ENCODE assay signal across 1 cellular context in genomic region chr2:219512524-219513216, GRCh38.
TF ChIP-seq lines count a peak whose summit lies in the region.

No MANE protein-coding gene starts in this region.

TF ChIP-seq in HepG2, 621 proteins besides CTCF, POLR2A, EP300 and RAD21 (continues in another document):
- TF ChIP-seq ZNF703 (CRISPR knock-in tag; IDR thresholded peaks at IDR 0.05; ENCODE audit: borderline replicate concordance), result no peak
- TF ChIP-seq THAP9 (CRISPR knock-in tag; IDR thresholded peaks at IDR 0.05; ENCODE audit: borderline replicate concordance), result no peak
- TF ChIP-seq MTA3 (CRISPR knock-in tag; IDR thresholded peaks at IDR 0.05), result no peak
- TF ChIP-seq HNF4A (CRISPR knock-in tag; IDR thresholded peaks at IDR 0.05), result peak; percentile 39
- 0 out of 2 replicates have a peak, but pooled peaks have one; percentile 21 for TF ChIP-seq KDM2A (CRISPR knock-in tag; IDR thresholded peaks at IDR 0.05; ENCODE audit: borderline replicate concordance, low read depth)
- TF ChIP-seq ATF6 (CRISPR knock-in tag; conservative IDR thresholded peaks at IDR 0.05), result no peak
- peak; percentile 59; the same call in 1 of the 2 replicates for TF ChIP-seq KDM5B (CRISPR knock-in tag; IDR thresholded peaks at IDR 0.05; ENCODE audit: borderline replicate concordance)
- TF ChIP-seq RFX5 (IDR thresholded peaks at IDR 0.05; ENCODE audit: low read depth, low read length), result no peak
- no peak for TF ChIP-seq ASH2L (IDR thresholded peaks at IDR 0.05; ENCODE audit: insufficient read length, low read depth, low read length)
- no peak for TF ChIP-seq ZNF230 (CRISPR knock-in tag; IDR thresholded peaks at IDR 0.05)
- TF ChIP-seq EHMT2 (IDR thresholded peaks at IDR 0.05; ENCODE audit: borderline replicate concordance, low read depth, low read length), result no peak
- peak; percentile 95 for TF ChIP-seq KAT2B (IDR thresholded peaks at IDR 0.05; ENCODE audit: borderline replicate concordance, low read depth, low read length)
- TF ChIP-seq YEATS4 (CRISPR knock-in tag; IDR thresholded peaks at IDR 0.05; ENCODE audit: borderline replicate concordance), result no peak
- no peak for TF ChIP-seq ATF7-NPFF (CRISPR knock-in tag; IDR thresholded peaks at IDR 0.05; ENCODE audit: low read depth)
- no peak for TF ChIP-seq ZBTB25 (CRISPR knock-in tag; IDR thresholded peaks at IDR 0.05)
- TF ChIP-seq ARNTL (CRISPR knock-in tag; IDR thresholded peaks at IDR 0.05), result peak; percentile 52; the same call in 1 of the 2 replicates
- TF ChIP-seq SPEN (CRISPR knock-in tag; IDR thresholded peaks at IDR 0.05; ENCODE audit: low read depth), result 0 out of 2 replicates have a peak, but pooled peaks have one; percentile 21
- no peak for TF ChIP-seq HNRNPLL (IDR thresholded peaks at IDR 0.05; ENCODE audit: low read depth, low read length, poor library complexity, severe bottlenecking)
- no peak for TF ChIP-seq NFE2L1 (CRISPR knock-in tag; IDR thresholded peaks at IDR 0.05; ENCODE audit: borderline replicate concordance)
- TF ChIP-seq HDAC6 (IDR thresholded peaks at IDR 0.05; ENCODE audit: low read depth, low read length), result no peak
- TF ChIP-seq STAG1 (CRISPR knock-in tag; IDR thresholded peaks at IDR 0.05), result no peak
- TF ChIP-seq ZNF713 (CRISPR knock-in tag; IDR thresholded peaks at IDR 0.05), result no peak
- TF ChIP-seq PPARG (CRISPR knock-in tag; conservative IDR thresholded peaks at IDR 0.05), result no peak
- TF ChIP-seq SALL2 (CRISPR knock-in tag; IDR thresholded peaks at IDR 0.05), result no peak
- no peak for TF ChIP-seq ZHX2 (IDR thresholded peaks at IDR 0.05; ENCODE audit: low read depth)
- TF ChIP-seq ZHX2 (CRISPR knock-in tag; IDR thresholded peaks at IDR 0.05; ENCODE audit: borderline replicate concordance), result no peak
- no peak for TF ChIP-seq REXO4 (CRISPR knock-in tag; IDR thresholded peaks at IDR 0.05; ENCODE audit: borderline replicate concordance)
- no peak for TF ChIP-seq FOSL2 (CRISPR knock-in tag; IDR thresholded peaks at IDR 0.05)
- TF ChIP-seq SOX6 (IDR thresholded peaks at IDR 0.05), result no peak
- TF ChIP-seq SOX6 (CRISPR knock-in tag; IDR thresholded peaks at IDR 0.05), result peak; percentile 40; the same call in 1 of the 2 replicates
- TF ChIP-seq RBFOX2 (IDR thresholded peaks at IDR 0.05; ENCODE audit: low read depth, low read length), result no peak
- TF ChIP-seq FOXO1 (CRISPR knock-in tag; IDR thresholded peaks at IDR 0.05), result no peak
- TF ChIP-seq ZNF513 (CRISPR knock-in tag; conservative IDR thresholded peaks at IDR 0.05), result no peak
- no peak for TF ChIP-seq ZNF274 (CRISPR knock-in tag; IDR thresholded peaks at IDR 0.05)
- TF ChIP-seq SP4 (CRISPR knock-in tag; IDR thresholded peaks at IDR 0.05), result peak; percentile 61; the same call in 1 of the 2 replicates
- TF ChIP-seq GTF3A (CRISPR knock-in tag; conservative IDR thresholded peaks at IDR 0.05), result no peak
- no peak for TF ChIP-seq ZNF770 (CRISPR knock-in tag; IDR thresholded peaks at IDR 0.05)
- no peak for TF ChIP-seq HNRNPK (IDR thresholded peaks at IDR 0.05; ENCODE audit: low read depth, low read length, poor library complexity, severe bottlenecking)
- TF ChIP-seq ATF2 (CRISPR knock-in tag; IDR thresholded peaks at IDR 0.05), result no peak
- no peak for TF ChIP-seq CHD2 (IDR thresholded peaks at IDR 0.05; ENCODE audit: low read depth, low read length)
- TF ChIP-seq ZNF547 (CRISPR knock-in tag; IDR thresholded peaks at IDR 0.05), result peak; percentile 46; the same call in 1 of the 2 replicates
- no peak; the same call in 1 of the 2 replicates for TF ChIP-seq ZNF746 (CRISPR knock-in tag; IDR thresholded peaks at IDR 0.05)
- TF ChIP-seq ZNF574 (CRISPR knock-in tag; IDR thresholded peaks at IDR 0.05), result peak; percentile 38; the same call in 1 of the 2 replicates
- TF ChIP-seq ZNF816 (CRISPR knock-in tag; IDR thresholded peaks at IDR 0.05; ENCODE audit: borderline replicate concordance), result no peak
- no peak for TF ChIP-seq ZSCAN21 (CRISPR knock-in tag; IDR thresholded peaks at IDR 0.05; ENCODE audit: borderline replicate concordance)
- no peak for TF ChIP-seq ARNT (IDR thresholded peaks at IDR 0.05)
- TF ChIP-seq ZNF292 (CRISPR knock-in tag; IDR thresholded peaks at IDR 0.05; ENCODE audit: borderline replicate concordance, low read depth), result peak; percentile 77
